ENCODE assay signal across 1 cellular context in the genomic region with DNA sequence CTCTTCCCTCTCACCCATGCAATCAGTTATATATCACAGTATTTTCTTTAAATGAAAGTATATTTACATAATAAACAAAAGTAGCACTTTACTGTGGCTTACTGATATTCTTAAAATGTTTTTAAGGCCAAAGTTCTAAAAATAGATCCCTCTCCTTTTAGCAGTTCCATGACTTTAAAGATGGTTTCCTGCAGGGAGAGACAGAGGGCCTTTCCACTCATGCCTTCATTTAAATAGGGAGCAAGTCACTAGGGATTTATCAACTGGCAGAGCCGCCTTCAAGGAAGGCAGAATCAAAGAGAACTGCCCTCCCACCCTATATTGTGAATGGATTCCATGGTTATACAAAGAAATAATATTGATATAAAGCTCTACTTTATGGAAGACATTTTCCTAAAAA.
TF ChIP-seq lines count a peak whose summit lies in the region.

No MANE protein-coding gene starts in this region.

TF ChIP-seq in WTC11, 78 proteins besides CTCF, POLR2A, EP300 and RAD21 (continued from another document):
- TF ChIP-seq AR (CRISPR knock-in tag; IDR thresholded peaks at IDR 0.05) (no peak), ESRRA (CRISPR knock-in tag; IDR thresholded peaks at IDR 0.05; ENCODE audit: borderline replicate concordance) (no peak), GTF2I (CRISPR knock-in tag; conservative IDR thresholded peaks at IDR 0.05) (no peak), NFYB (CRISPR knock-in tag; conservative IDR thresholded peaks at IDR 0.05; ENCODE audit: low read depth) (no peak), SOX15 (CRISPR knock-in tag; IDR thresholded peaks at IDR 0.05) (no peak), TP53 (CRISPR knock-in tag; IDR thresholded peaks at IDR 0.05) (no peak), ZNF317 (CRISPR knock-in tag; IDR thresholded peaks at IDR 0.05; ENCODE audit: borderline replicate concordance, low read depth) (no peak)
- TF ChIP-seq, protein P1, sequence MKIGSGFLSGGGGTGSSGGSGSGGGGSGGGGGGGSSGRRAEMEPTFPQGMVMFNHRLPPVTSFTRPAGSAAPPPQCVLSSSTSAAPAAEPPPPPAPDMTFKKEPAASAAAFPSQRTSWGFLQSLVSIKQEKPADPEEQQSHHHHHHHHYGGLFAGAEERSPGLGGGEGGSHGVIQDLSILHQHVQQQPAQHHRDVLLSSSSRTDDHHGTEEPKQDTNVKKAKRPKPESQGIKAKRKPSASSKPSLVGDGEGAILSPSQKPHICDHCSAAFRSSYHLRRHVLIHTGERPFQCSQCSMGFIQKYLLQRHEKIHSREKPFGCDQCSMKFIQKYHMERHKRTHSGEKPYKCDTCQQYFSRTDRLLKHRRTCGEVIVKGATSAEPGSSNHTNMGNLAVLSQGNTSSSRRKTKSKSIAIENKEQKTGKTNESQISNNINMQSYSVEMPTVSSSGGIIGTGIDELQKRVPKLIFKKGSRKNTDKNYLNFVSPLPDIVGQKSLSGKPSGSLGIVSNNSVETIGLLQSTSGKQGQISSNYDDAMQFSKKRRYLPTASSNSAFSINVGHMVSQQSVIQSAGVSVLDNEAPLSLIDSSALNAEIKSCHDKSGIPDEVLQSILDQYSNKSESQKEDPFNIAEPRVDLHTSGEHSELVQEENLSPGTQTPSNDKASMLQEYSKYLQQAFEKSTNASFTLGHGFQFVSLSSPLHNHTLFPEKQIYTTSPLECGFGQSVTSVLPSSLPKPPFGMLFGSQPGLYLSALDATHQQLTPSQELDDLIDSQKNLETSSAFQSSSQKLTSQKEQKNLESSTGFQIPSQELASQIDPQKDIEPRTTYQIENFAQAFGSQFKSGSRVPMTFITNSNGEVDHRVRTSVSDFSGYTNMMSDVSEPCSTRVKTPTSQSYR (CRISPR knock-in tag; IDR thresholded peaks at IDR 0.05): no peak
- TF ChIP-seq, protein P2, sequence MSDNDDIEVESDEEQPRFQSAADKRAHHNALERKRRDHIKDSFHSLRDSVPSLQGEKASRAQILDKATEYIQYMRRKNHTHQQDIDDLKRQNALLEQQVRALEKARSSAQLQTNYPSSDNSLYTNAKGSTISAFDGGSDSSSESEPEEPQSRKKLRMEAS (CRISPR knock-in tag; IDR thresholded peaks at IDR 0.05): no peak
TF ChIP-seq in WTC11: peak in this region for 0.
